ENCODE assay signal across 26 cellular contexts in the genomic region with DNA sequence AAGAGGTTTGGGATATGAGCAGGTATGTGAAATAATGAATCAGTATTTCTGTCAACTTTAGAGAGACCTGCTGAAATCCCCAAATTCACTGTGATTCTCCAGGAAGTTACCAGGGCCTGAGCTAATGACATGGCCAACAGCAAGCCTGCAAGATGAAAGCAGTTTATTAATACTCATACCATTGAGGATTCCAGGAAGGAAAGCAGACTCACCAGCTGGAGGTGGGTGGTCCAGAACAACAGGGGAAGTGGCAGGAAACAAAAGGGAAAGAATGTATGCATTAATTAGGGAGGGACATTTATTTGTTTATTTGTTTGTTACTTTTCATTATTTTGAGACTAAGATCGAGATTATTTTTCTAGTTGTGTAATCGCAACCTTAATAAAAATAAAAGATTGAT.
"Had no signal": no experiment of that assay in that cellular context is flagged by ENCODE, and none has a peak within 500 bp of the region (broad histone marks: within the 10 kb centered on the region; RNA-seq: fewer than 3 reads in every experiment).

No MANE protein-coding gene starts in this region.

- H3K9me3 ChIP-seq: SJCRH30, SK-N-SH had no signal

- H3K4me3 ChIP-seq: K562, SJCRH30 had no signal

- H3K36me3 ChIP-seq: SJCRH30 had no signal

- H3K4me2 ChIP-seq: SK-N-SH had no signal

- H3K9ac ChIP-seq: SK-N-SH had no signal

- H3K27ac Mint-ChIP-seq: activated CD4-positive, alpha-beta memory T cell treated with anti-CD3 and anti-CD28 coated beads, Interleukin-2, amount 10 ng/mL, durations not matched to agents 7 days and 5 days; activated CD4-positive, alpha-beta T cell treated with anti-CD3 and anti-CD28 coated beads for 36 hours; activated naive CD4-positive, alpha-beta T cell treated with anti-CD3 and anti-CD28 coated beads for 36 hours; activated naive CD8-positive, alpha-beta T cell; activated T-helper 17 cell treated with anti-CD3 and anti-CD28 coated beads, Interleukin-2, amount 50 U/mL, for 72 hours; brain had no signal

- ATAC-seq: activated CD4-positive, alpha-beta T cell treated with anti-CD3 and anti-CD28 coated beads for 36 hours; activated T-helper 17 cell treated with anti-CD3 and anti-CD28 coated beads, Interleukin-2, amount 50 U/mL, for 72 hours; K562; PC-3 had no signal

- H3K4me1 Mint-ChIP-seq: activated CD4-positive, alpha-beta memory T cell treated with anti-CD3 and anti-CD28 coated beads, Interleukin-2, amount 10 ng/mL, durations not matched to agents 7 days and 5 days; activated CD4-positive, alpha-beta T cell treated with anti-CD3 and anti-CD28 coated beads for 36 hours; activated T-helper 17 cell treated with anti-CD3 and anti-CD28 coated beads, Interleukin-2, amount 50 U/mL, for 72 hours; central memory CD8-positive, alpha-beta T cell had no signal

- H3K27me3 Mint-ChIP-seq: activated CD4-positive, alpha-beta memory T cell treated with anti-CD3 and anti-CD28 coated beads, Interleukin-2, amount 10 ng/mL, durations not matched to agents 7 days and 5 days; activated naive CD8-positive, alpha-beta T cell; brain; central memory CD8-positive, alpha-beta T cell had no signal

- DNase-seq: activated CD4-positive, alpha-beta memory T cell treated with anti-CD3 and anti-CD28 coated beads, Interleukin-2, amount 10 ng/mL, durations not matched to agents 7 days and 5 days; activated CD4-positive, alpha-beta T cell treated with anti-CD3 and anti-CD28 coated beads for 36 hours; activated CD4-positive, alpha-beta T cell treated with anti-CD3 and anti-CD28 coated beads, Interleukin-2, amount 50 U/mL, for 1 hour; activated gamma-delta T cell; activated naive CD4-positive, alpha-beta T cell treated with anti-CD3 and anti-CD28 coated beads for 36 hours; activated T-cell treated with anti-CD3 and anti-CD28 coated beads for 4 hours; activated T-cell treated with anti-CD3 and anti-CD28 coated beads, Interleukin-2, amount 50 U/mL, for 48 hours; amygdala; Karpas-422; MM.1S; NCI-H146; NCI-H187 treated with DMSO at 0.1 percent for 48 hours; NCI-H2081 treated with DMSO at 0.1 percent for 48 hours; NCI-H2227 treated with DMSO at 0.1 percent for 48 hours; NCI-H526; NK-92 treated with Interleukin-12 subunit alpha and Interleukin-12 subunit beta, amount 100 ng/mL, for 24 hours; PC-3; SJCRH30; SK-N-SH; T-helper 1 cell had no signal

- H3K4me3 Mint-ChIP-seq: activated CD4-positive, alpha-beta memory T cell treated with anti-CD3 and anti-CD28 coated beads, Interleukin-2, amount 10 ng/mL, durations not matched to agents 7 days and 5 days; activated CD4-positive, alpha-beta T cell treated with anti-CD3 and anti-CD28 coated beads for 36 hours; activated naive CD4-positive, alpha-beta T cell treated with anti-CD3 and anti-CD28 coated beads for 36 hours; activated naive CD8-positive, alpha-beta T cell; activated T-helper 17 cell treated with anti-CD3 and anti-CD28 coated beads, Interleukin-2, amount 50 U/mL, for 72 hours; brain; central memory CD8-positive, alpha-beta T cell had no signal

- H3K36me3 Mint-ChIP-seq: activated naive CD8-positive, alpha-beta T cell; brain had no signal

- H3K27ac ChIP-seq: SJCRH30, VCaP had no signal

- H3K4me1 ChIP-seq: SJCRH30 had no signal

- H3K27me3 ChIP-seq: SJCRH30 had no signal

- H3K9me3 Mint-ChIP-seq: activated CD4-positive, alpha-beta memory T cell treated with anti-CD3 and anti-CD28 coated beads, Interleukin-2, amount 10 ng/mL, durations not matched to agents 7 days and 5 days; activated naive CD4-positive, alpha-beta T cell treated with anti-CD3 and anti-CD28 coated beads for 36 hours had no signal
